ENCODE assay signal across 28 cellular contexts in genomic region chr13:102359264-102359663, GRCh38. TPM values are rescaled to one million over a fixed set of nuclear protein-coding genes. Genes with fewer than 3 reads are reported as not detected.
"Had no signal": no experiment of that assay in that cellular context is flagged by ENCODE, and none has a peak within 500 bp of the region (broad histone marks: within the 10 kb centered on the region; RNA-seq: fewer than 3 reads in every experiment).

No MANE protein-coding gene starts in this region.

- H3K27ac ChIP-seq: colonic mucosa, coronary artery, dorsolateral prefrontal cortex, epithelial cell of prostate, esophagus muscularis mucosa, esophagus squamous epithelium, foreskin keratinocyte, gastrocnemius medialis, gastroesophageal sphincter, heart left ventricle, heart right ventricle, hepatocyte had no signal

- H3K4me2 ChIP-seq: hepatocyte had no signal

- H3K4me3 ChIP-seq: colonic mucosa, coronary artery, dorsolateral prefrontal cortex, esophagus muscularis mucosa, esophagus squamous epithelium, gastrocnemius medialis, gastroesophageal sphincter, heart left ventricle, heart right ventricle, hepatocyte had no signal

- FAIRE-seq: colon, endometrium, endothelial cell of umbilical vein had no signal

- DNase-seq: colonic mucosa; cortex of kidney; dermis blood vessel endothelial cell; dorsolateral prefrontal cortex; effector CD4-positive, alpha-beta T cell; effector CD8-positive, alpha-beta T cell; effector memory CD4-positive, alpha-beta T cell; effector memory CD8-positive, alpha-beta T cell; erythroblast; esophagus squamous epithelium; foreskin fibroblast; foreskin keratinocyte; foreskin melanocyte; gastrocnemius medialis; glutamatergic neuron; head of caudate nucleus; heart left ventricle; heart right ventricle had no signal

- H3K27me3 Mint-ChIP-seq: dendritic cell treated with granulocyte-macrophage colony-stimulating factor and Interleukin-4, amounts not matched to agents 40 ng/mL and 50 ng/mL, for 4 days had no signal

- H3K9me3 Mint-ChIP-seq: dendritic cell treated with granulocyte-macrophage colony-stimulating factor and Interleukin-4, amounts not matched to agents 40 ng/mL and 50 ng/mL, for 4 days; effector memory CD8-positive, alpha-beta T cell had no signal

- H3K27me3 ChIP-seq: colonic mucosa, dorsolateral prefrontal cortex, esophagus muscularis mucosa, esophagus squamous epithelium, foreskin keratinocyte, gastrocnemius medialis, gastroesophageal sphincter, heart left ventricle, heart right ventricle, hepatocyte had no signal

- H3K79me2 ChIP-seq: hepatocyte had no signal

- H3K4me1 ChIP-seq: colonic mucosa, esophagus muscularis mucosa, esophagus squamous epithelium, foreskin keratinocyte, gastrocnemius medialis, gastroesophageal sphincter, heart left ventricle, heart right ventricle had no signal

- H2AFZ ChIP-seq: hepatocyte had no signal

- H3K4me3 Mint-ChIP-seq: dendritic cell treated with granulocyte-macrophage colony-stimulating factor and Interleukin-4, amounts not matched to agents 40 ng/mL and 50 ng/mL, for 4 days; effector memory CD8-positive, alpha-beta T cell had no signal

- H3K27ac Mint-ChIP-seq: dendritic cell treated with granulocyte-macrophage colony-stimulating factor and Interleukin-4, amounts not matched to agents 40 ng/mL and 50 ng/mL, for 4 days; effector memory CD8-positive, alpha-beta T cell had no signal

- ATAC-seq: effector memory CD8-positive, alpha-beta T cell; esophagus mucosa; foreskin keratinocyte; gastrocnemius medialis; gastroesophageal sphincter; heart left ventricle; heart right ventricle had no signal

- H3K36me3 ChIP-seq: colonic mucosa, esophagus muscularis mucosa, esophagus squamous epithelium, gastrocnemius medialis, gastroesophageal sphincter, heart left ventricle, heart right ventricle had no signal

- H3K9me3 ChIP-seq: colonic mucosa, esophagus muscularis mucosa, esophagus squamous epithelium, gastrocnemius medialis, gastroesophageal sphincter, heart left ventricle, heart right ventricle had no signal

RNA-seq across cellular contexts. Expression of gene FGF14, which starts 42.6 kb away (rescaled TPM):
- total RNA-seq: endothelial cell of umbilical vein, foreskin keratinocyte had no signal
- polyA plus RNA-seq: endothelial cell of umbilical vein, foreskin keratinocyte, hepatocyte had no signal
